Comparison of ENCODE assay signal across 7 cellular contexts in the genomic region with DNA sequence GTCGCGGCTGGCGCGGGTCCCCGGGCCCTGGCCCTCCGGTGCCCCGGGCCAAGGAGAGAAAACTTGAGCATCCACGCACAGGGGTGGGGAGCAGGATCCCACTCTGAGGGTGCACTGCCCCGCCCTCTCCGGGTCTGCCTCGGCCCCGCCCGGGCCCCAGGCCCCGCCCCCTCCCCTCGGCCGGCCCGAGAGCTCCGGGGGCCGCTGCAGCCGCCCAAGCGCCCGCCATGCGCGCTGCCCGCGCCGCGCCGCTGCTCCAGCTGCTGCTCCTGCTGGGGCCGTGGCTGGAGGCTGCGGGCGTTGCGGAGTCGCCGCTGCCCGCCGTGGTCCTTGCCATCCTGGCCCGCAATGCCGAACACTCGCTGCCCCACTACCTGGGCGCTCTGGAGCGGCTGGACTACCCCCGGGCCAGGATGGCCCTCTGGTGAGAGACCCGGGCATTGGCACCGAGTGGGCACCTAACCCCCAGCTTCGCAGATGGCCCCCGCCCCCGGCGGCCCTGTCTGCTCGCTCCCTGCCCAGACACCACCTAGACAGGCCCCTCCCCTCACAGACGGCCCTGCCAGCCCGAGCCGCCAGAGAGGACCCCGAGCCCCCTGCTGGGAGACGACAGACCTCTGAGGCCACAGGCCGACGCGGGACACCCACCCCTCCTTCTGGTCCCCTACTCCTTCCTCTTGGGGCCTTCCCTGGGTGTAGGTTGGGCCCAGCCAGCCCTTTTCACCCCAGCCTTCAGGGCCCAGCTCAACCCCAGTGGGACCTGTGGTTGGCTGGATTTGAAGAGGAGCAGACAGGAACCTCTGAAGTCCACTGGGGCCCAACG. TPM values are rescaled to one million over a fixed set of nuclear protein-coding genes. Genes with fewer than 3 reads are reported as not detected.
DNase-seq lines count a peak whose midpoint lies in the region; FAIRE-seq and TF ChIP-seq lines count a peak whose summit lies in the region.

A gene with protein sequence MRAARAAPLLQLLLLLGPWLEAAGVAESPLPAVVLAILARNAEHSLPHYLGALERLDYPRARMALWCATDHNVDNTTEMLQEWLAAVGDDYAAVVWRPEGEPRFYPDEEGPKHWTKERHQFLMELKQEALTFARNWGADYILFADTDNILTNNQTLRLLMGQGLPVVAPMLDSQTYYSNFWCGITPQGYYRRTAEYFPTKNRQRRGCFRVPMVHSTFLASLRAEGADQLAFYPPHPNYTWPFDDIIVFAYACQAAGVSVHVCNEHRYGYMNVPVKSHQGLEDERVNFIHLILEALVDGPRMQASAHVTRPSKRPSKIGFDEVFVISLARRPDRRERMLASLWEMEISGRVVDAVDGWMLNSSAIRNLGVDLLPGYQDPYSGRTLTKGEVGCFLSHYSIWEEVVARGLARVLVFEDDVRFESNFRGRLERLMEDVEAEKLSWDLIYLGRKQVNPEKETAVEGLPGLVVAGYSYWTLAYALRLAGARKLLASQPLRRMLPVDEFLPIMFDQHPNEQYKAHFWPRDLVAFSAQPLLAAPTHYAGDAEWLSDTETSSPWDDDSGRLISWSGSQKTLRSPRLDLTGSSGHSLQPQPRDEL (plus strand): TSS at position 207 of the 823 bp plus-strand sequence. CDS start 21 bp downstream, at position 228.

- CTCF ChIA-PET in activated CD4-positive, alpha-beta memory T cell treated with anti-CD3 and anti-CD28 coated beads, Interleukin-2, amount 10 ng/mL, durations not matched to agents 7 days and 5 days (lab: Charles Lee): interaction anchor here (0.6 to 3.0 kb wide), 19 partner anchors 9 to 390 kb away, joined by 3 to 14 read pairs (median 3); a partner anchor contains a TSS
- CTCF ChIA-PET in H1 (lab: Charles Lee; ENCODE audit: partially characterized antibody): interaction anchor here (0.7 to 5.9 kb wide), 19 partner anchors 9 to 1298 kb away, joined by 3 to 40 read pairs (median 6); no protein-coding TSS in a partner anchor

- H3K4me1 Mint-ChIP-seq in activated CD4-positive, alpha-beta memory T cell treated with anti-CD3 and anti-CD28 coated beads, Interleukin-2, amount 10 ng/mL, durations not matched to agents 7 days and 5 days: peaks cover 23% of the 10 kb centered on the region

- no peak within 1 kb of the TSS for H3K56ac ChIP-seq in H1 (replicated peaks; ENCODE audit: insufficient read length, low read depth, low read length)
- peak within 1 kb of the TSS; percentile 96 for H3K56ac ChIP-seq in mesendoderm (ENCODE audit: low read length)

- H2AK5ac ChIP-seq in H1 (ENCODE audit: low read depth, low read length) (no peak within 1 kb of the TSS), mesendoderm (ENCODE audit: low read length) (no peak within 1 kb of the TSS)

- H3K27me3 Mint-ChIP-seq in activated CD4-positive, alpha-beta memory T cell treated with anti-CD3 and anti-CD28 coated beads, Interleukin-2, amount 10 ng/mL, durations not matched to agents 7 days and 5 days: peaks cover 35% of the 10 kb centered on the region

- TF ChIP-seq EP300 in H1 (IDR thresholded peaks at IDR 0.05; ENCODE audit: borderline replicate concordance in 1 of 2, low read depth in 2 of 2, low read length in 2 of 2): no peak

- H3K4me3 ChIP-seq in H1 (ENCODE audit: extremely low read depth in 1 of 4, insufficient read depth in 2 of 4, low read depth in 3 of 4, low read length in 4 of 4): peak within 1 kb of the TSS; percentile 47 to 89 (median 60)
- H3K4me3 ChIP-seq in mesendoderm (ENCODE audit: low read length): peak within 1 kb of the TSS; percentile 79

- no peaks in the 10 kb centered on the region for H4K20me1 ChIP-seq in H1 (replicated peaks in 1 of 2; ENCODE audit: control insufficient read depth in 1 of 2, insufficient read depth in 2 of 2, low read length in 2 of 2)

- WGBS in H1 (ENCODE audit: extremely low coverage in 1 of 2, insufficient coverage in 1 of 2, insufficient read length in 1 of 2, insufficient replicate concordance in 2 of 2, low coverage in 1 of 2, low lambda C conversion rate in 2 of 2, missing lambda C conversion rate in 1 of 2), 2 experiments: 7% methylated on average over 27 of the region's 59 CpGs; no CpG with 5 or more reads in 1 of the 2 experiments
- WGBS in mesendoderm (ENCODE audit: extremely low coverage, insufficient coverage, low lambda C conversion rate): no CpG with 5 or more reads among the region's 59 CpGs

- TF ChIP-seq CTCF in GM12872 (IDR thresholded peaks at IDR 0.05; ENCODE audit: insufficient read depth, low read depth, low read length): peak; percentile 9; the same call in 2 of the 3 replicates
- TF ChIP-seq CTCF in H1 (IDR thresholded peaks at IDR 0.05; ENCODE audit: control extremely low read depth in 1 of 3, insufficient read depth in 1 of 3, low read depth in 1 of 3, low read length in 3 of 3): 0 out of 4 replicates have a peak, but pooled peaks of 1 of the 3 experiments have one; percentile 10

- peaks cover 6% of the 10 kb centered on the region; the same call in 1 of the 2 replicates for H3K23me2 ChIP-seq in H1 (ENCODE audit: low read depth, low read length)

- H3K4ac ChIP-seq in H1 (replicated peaks; ENCODE audit: insufficient read length, low read depth, low read length) (no peak within 1 kb of the TSS), mesendoderm (ENCODE audit: low read depth, low read length) (peak within 1 kb of the TSS; percentile 61)

- H3K79me1 ChIP-seq in H1 (ENCODE audit: low read depth, low read length) (no peaks in the 10 kb centered on the region), mesendoderm (ENCODE audit: low read length) (no peaks in the 10 kb centered on the region)

- H2AFZ ChIP-seq in H1 (ENCODE audit: low read length): no peak within 1 kb of the TSS; the same call in 1 of the 2 replicates

- H3K4me1 ChIP-seq in H1 (replicated peaks in 1 of 4; ENCODE audit: control insufficient read depth in 3 of 4, insufficient read depth in 4 of 4, low read length in 3 of 4): peaks cover 4 to 15% (median 8%) of the 10 kb centered on the region in 4 experiments; a peak in 6 of 7 replicates
- peaks cover 2% of the 10 kb centered on the region for H3K4me1 ChIP-seq in mesendoderm (ENCODE audit: control insufficient read depth, low read depth, low read length)

- H2BK5ac ChIP-seq in H1 (ENCODE audit: low read depth, low read length) (no peak within 1 kb of the TSS), mesendoderm (ENCODE audit: low read length) (no peak within 1 kb of the TSS)

- no peaks in the 10 kb centered on the region for H3K79me2 ChIP-seq in H1 (ENCODE audit: control insufficient read depth in 1 of 2, insufficient read depth in 2 of 2, low read length in 2 of 2)
- no peaks in the 10 kb centered on the region for H3K79me2 ChIP-seq in mesendoderm (ENCODE audit: control insufficient read depth, insufficient read depth, low read length)

- H4K91ac ChIP-seq in H1 (replicated peaks; ENCODE audit: insufficient read length, low read length): no peak within 1 kb of the TSS

- no peak within 1 kb of the TSS for H2BK15ac ChIP-seq in H1 (ENCODE audit: low read length)
- H2BK15ac ChIP-seq in mesendoderm (replicated peaks; ENCODE audit: low read depth): no peak within 1 kb of the TSS

- POLR2A ChIA-PET in activated CD4-positive, alpha-beta memory T cell treated with anti-CD3 and anti-CD28 coated beads, Interleukin-2, amount 10 ng/mL, durations not matched to agents 7 days and 5 days (lab: Charles Lee): interaction anchor here (1.0 to 1.9 kb wide), 5 partner anchors 10 to 353 kb away, joined by 3 to 7 read pairs (median 4); a partner anchor contains a TSS
- POLR2A ChIA-PET in H1 (lab: Charles Lee; ENCODE audit: partially characterized antibody): interaction anchor here (0.6 to 2.8 kb wide), 7 partner anchors 20 to 292 kb away, joined by 3 to 8 read pairs (median 4); a partner anchor contains a TSS

- H3K27ac ChIP-seq in H1 (ENCODE audit: low read depth, low read length) (no peak within 1 kb of the TSS), mesendoderm (ENCODE audit: low read depth, low read length) (no peak within 1 kb of the TSS)

- H3K9ac ChIP-seq in H1 (replicated peaks in 1 of 4; ENCODE audit: extremely low read depth in 1 of 4, low read depth in 3 of 4, low read length in 3 of 4): peak within 1 kb of the TSS in 1 of 4 experiments; percentile 65; a peak in 1 of 7 replicates
- peak within 1 kb of the TSS; percentile 89 for H3K9ac ChIP-seq in mesendoderm (ENCODE audit: low read length)

- no peak within 1 kb of the TSS for H2BK20ac ChIP-seq in H1 (ENCODE audit: low read length)

- FAIRE-seq in H54 (lab: Jason Lieb, UNC) (no peak), H1 (lab: Jason Lieb, UNC) (no peak)

- no peak within 1 kb of the TSS for H2BK12ac ChIP-seq in H1 (ENCODE audit: low read depth, low read length)

- H3K27ac Mint-ChIP-seq in activated CD4-positive, alpha-beta memory T cell treated with anti-CD3 and anti-CD28 coated beads, Interleukin-2, amount 10 ng/mL, durations not matched to agents 7 days and 5 days: no peak within 1 kb of the TSS

- H4K8ac ChIP-seq in H1 (ENCODE audit: extremely low read depth, insufficient read depth, low read length): peak within 1 kb of the TSS; percentile 77
- no peak within 1 kb of the TSS for H4K8ac ChIP-seq in mesendoderm (ENCODE audit: low read depth, low read length)

- H3K9me3 ChIP-seq in H1 (ENCODE audit: insufficient read depth in 2 of 2, low read depth in 1 of 2, low read length in 1 of 2): no peaks in the 10 kb centered on the region

- no peak within 1 kb of the TSS for H3K23ac ChIP-seq in H1 (ENCODE audit: insufficient read length)
- peak within 1 kb of the TSS; percentile 24 for H3K23ac ChIP-seq in mesendoderm (ENCODE audit: low read length)

- H4K5ac ChIP-seq in H1 (ENCODE audit: insufficient read length, low read depth, low read length) (no peak within 1 kb of the TSS), mesendoderm (ENCODE audit: low read length) (no peak within 1 kb of the TSS)

- H3K36me3 Mint-ChIP-seq in activated CD4-positive, alpha-beta memory T cell treated with anti-CD3 and anti-CD28 coated beads, Interleukin-2, amount 10 ng/mL, durations not matched to agents 7 days and 5 days (ENCODE audit: low read depth): no peaks in the 10 kb centered on the region

- peak; percentile 75 for TF ChIP-seq POLR2A in H54 (IDR thresholded peaks at IDR 0.05; ENCODE audit: low read depth, low read length)
- no peak for TF ChIP-seq POLR2A in H1 (IDR thresholded peaks at IDR 0.05; ENCODE audit: control extremely low read depth in 1 of 2, low read depth in 2 of 2, low read length in 2 of 2)

- H3K4me3 Mint-ChIP-seq in activated CD4-positive, alpha-beta memory T cell treated with anti-CD3 and anti-CD28 coated beads, Interleukin-2, amount 10 ng/mL, durations not matched to agents 7 days and 5 days: peak within 1 kb of the TSS; percentile 59

- H3K27me3 ChIP-seq in H1 (replicated peaks in 1 of 4; ENCODE audit: control insufficient read depth in 3 of 4, extremely low read depth in 1 of 4, insufficient read depth in 3 of 4, low read length in 3 of 4) (peaks cover 5 to 43% (median 31%) of the 10 kb centered on the region in 4 experiments; a peak in 6 of 7 replicates), mesendoderm (ENCODE audit: insufficient read depth, low read length, poor library complexity) (peaks cover 6% of the 10 kb centered on the region)

- no peak within 1 kb of the TSS for H3K14ac ChIP-seq in H1 (ENCODE audit: insufficient read length)

- no peaks in the 10 kb centered on the region for H3K9me3 Mint-ChIP-seq in activated CD4-positive, alpha-beta memory T cell treated with anti-CD3 and anti-CD28 coated beads, Interleukin-2, amount 10 ng/mL, durations not matched to agents 7 days and 5 days

- H3K18ac ChIP-seq in H1 (ENCODE audit: extremely low read depth, low read length): peak within 1 kb of the TSS; percentile 83; the same call in 1 of the 2 replicates
- peak within 1 kb of the TSS; percentile 96 for H3K18ac ChIP-seq in mesendoderm (ENCODE audit: low read length)

- no peak for TF ChIP-seq RAD21 in H1 (IDR thresholded peaks at IDR 0.05 in 1 of 2, conservative IDR thresholded peaks at IDR 0.05 in 1 of 2; ENCODE audit: low read depth in 2 of 2, low read length in 2 of 2)

- H3K36me3 ChIP-seq in H1 (ENCODE audit: control insufficient read depth in 2 of 4, insufficient read depth in 4 of 4, low read length in 3 of 4) (no peaks in the 10 kb centered on the region), mesendoderm (ENCODE audit: control insufficient read depth, insufficient read depth, low read length) (no peaks in the 10 kb centered on the region)

- H2BK120ac ChIP-seq in H1 (replicated peaks; ENCODE audit: low read depth, low read length) (no peak within 1 kb of the TSS), mesendoderm (ENCODE audit: low read depth, low read length) (no peak within 1 kb of the TSS)

- peak within 1 kb of the TSS; percentile 63 to 83 for H3K4me2 ChIP-seq in H1 (ENCODE audit: insufficient read depth in 1 of 2, low read depth in 2 of 2, low read length in 2 of 2)
- H3K4me2 ChIP-seq in mesendoderm (ENCODE audit: low read length): peak within 1 kb of the TSS; percentile 91

- peak; percentile 85 for DNase-seq in H54 (ENCODE audit: insufficient read length, low spot score)
- DNase-seq in M059J (ENCODE audit: low read depth): peak; percentile 46
- DNase-seq in activated CD4-positive, alpha-beta memory T cell treated with anti-CD3 and anti-CD28 coated beads, Interleukin-2, amount 10 ng/mL, durations not matched to agents 7 days and 5 days: peak; percentile 50
- peak in 1 of 2 experiments; percentile 83 for DNase-seq in H1 (ENCODE audit: low read depth in 1 of 2, low spot score in 2 of 2)
- peak; percentile 47 for DNase-seq in mesendoderm
- DNase-seq in stimulated activated CD8-positive, alpha-beta memory T cell treated with anti-CD3 and anti-CD28 coated beads, Interleukin-4, amount 100 ng/mL, for 24 hours (ENCODE audit: low read depth): peak; percentile 38

RNA-seq across cellular contexts. Expression of the gene that starts here (rescaled TPM):
- 15.5 and 24.1 TPM in 2 replicates for total RNA-seq in M059J (2014; rRNA removed; shearing (Covaris generic))
- total RNA-seq in activated CD4-positive, alpha-beta memory T cell treated with anti-CD3 and anti-CD28 coated beads, Interleukin-2, amount 10 ng/mL, durations not matched to agents 7 days and 5 days: 1 to 10 TPM; 1.3 TPM
- 3.1 and 4.0 TPM in 2 replicates for total RNA-seq in H1 (2021; fragmentation: NEBNext Ultra II Directional; extraction: Animal tissue kit (Norgen Biotek cat#: 25700))
- 5.2 and 7.2 TPM in 2 replicates for polyA plus RNA-seq in H1 (2011; rRNA removed)
- 5.2 TPM for polyA plus RNA-seq in H1 (2011; cell fraction: cytosol; rRNA removed)
- polyA plus RNA-seq in H1 (2011; cell fraction: nucleus; rRNA removed): 7.3 TPM
- 2.0 to 3.8 TPM (median 3.4 TPM) in 4 replicates for polyA plus RNA-seq in H1 (2012, experiment 1 of 2)
- 3.0 TPM for polyA plus RNA-seq in H1 (2012, experiment 2 of 2)
- polyA plus RNA-seq in H1 (2013, experiment 1 of 2): 5.4 TPM
- 5.6 TPM for polyA plus RNA-seq in H1 (2013, experiment 2 of 2)
- 2.1 and 4.0 TPM in 2 replicates for polyA minus RNA-seq in H1 (2011; rRNA and poly(A)+ RNA removed)
- polyA minus RNA-seq in H1 (2011; cell fraction: cytosol; rRNA and poly(A)+ RNA removed): 3.6 TPM
- 3.3 TPM for polyA minus RNA-seq in H1 (2011; cell fraction: nucleus; rRNA and poly(A)+ RNA removed)
- polyA plus RNA-seq in mesendoderm (2013, experiment 1 of 2): 3.1 TPM
- polyA plus RNA-seq in mesendoderm (2013, experiment 2 of 2): 2.8 TPM
